Comparison of ENCODE assay signal across 8 cellular contexts in genomic region chr1:223143760-223144248, GRCh38. TPM values are rescaled to one million over a fixed set of nuclear protein-coding genes. Genes with fewer than 3 reads are reported as not detected.
DNase-seq lines count a peak whose midpoint lies in the region; ATAC-seq and TF ChIP-seq lines count a peak whose summit lies in the region.

No MANE protein-coding gene starts in this region.

- H3K9ac ChIP-seq in HUES48 (ENCODE audit: low read depth, low read length) (no peak overlapping the region), endodermal cell (ENCODE audit: extremely low read depth, low read length, poor library complexity, severe bottlenecking) (no peak overlapping the region), rectal smooth muscle tissue (ENCODE audit: low read length) (peak overlapping the region; percentile 45)

- H3K4me1 ChIP-seq in HUES48 (ENCODE audit: control insufficient read depth, insufficient read depth, low read length): peaks cover 11% of the 10 kb centered on the region
- H3K4me1 ChIP-seq in endodermal cell (ENCODE audit: control insufficient read depth, insufficient read depth, low read length): no peaks in the 10 kb centered on the region
- peaks cover 10% of the 10 kb centered on the region for H3K4me1 ChIP-seq in rectal smooth muscle tissue (ENCODE audit: control insufficient read depth, insufficient read depth, low read length)

- H3K27me3 ChIP-seq in HUES48 (ENCODE audit: control insufficient read depth, insufficient read depth, low read length) (peaks cover 29% of the 10 kb centered on the region), endodermal cell (ENCODE audit: control insufficient read depth, insufficient read depth, low read length, poor library complexity, severe bottlenecking) (peaks cover 6% of the 10 kb centered on the region), rectal smooth muscle tissue (ENCODE audit: control insufficient read depth, insufficient read depth, low read length) (no peaks in the 10 kb centered on the region)

- peaks cover 33% of the 10 kb centered on the region for H3K27me3 Mint-ChIP-seq in endodermal cell (ENCODE audit: insufficient read depth)

- H3K27ac ChIP-seq in HUES48 (ENCODE audit: low read depth, low read length) (no peak overlapping the region), VCaP (peak overlapping the region; percentile 58; the same call in 1 of the 2 replicates), endodermal cell (ENCODE audit: low read depth, low read length) (no peak overlapping the region), rectal smooth muscle tissue (ENCODE audit: low read depth, low read length) (no peak overlapping the region)

- H3K4me3 ChIP-seq in HUES48 (ENCODE audit: low read depth, low read length) (peak overlapping the region; percentile 63; the same call in 1 of the 2 replicates), endodermal cell (ENCODE audit: low read length) (no peak overlapping the region), rectal smooth muscle tissue (ENCODE audit: low read length) (peak overlapping the region; percentile 75)

- TF ChIP-seq CTCF in VCaP (conservative IDR thresholded peaks at IDR 0.05) (no peak), endodermal cell (conservative IDR thresholded peaks at IDR 0.05) (no peak)

- peak; percentile 29 for DNase-seq in GM19238 (ENCODE audit: insufficient read length, low spot score)
- DNase-seq in endodermal cell: no peak
- DNase-seq in NCI-H510A (lab: John Stamatoyannopoulos, UW): no peak

- peaks cover 13% of the 10 kb centered on the region for H3K4me1 Mint-ChIP-seq in endodermal cell

- H3K27ac Mint-ChIP-seq in endodermal cell: no peak overlapping the region

- H3K36me3 Mint-ChIP-seq in endodermal cell (ENCODE audit: low read depth): no peaks in the 10 kb centered on the region

- H3K9me3 Mint-ChIP-seq in endodermal cell: peaks cover 14% of the 10 kb centered on the region

- H3K4me3 Mint-ChIP-seq in endodermal cell: peak overlapping the region; percentile 50

- H3K9me3 ChIP-seq in HUES48 (ENCODE audit: control insufficient read depth, insufficient read depth, low read length) (no peaks in the 10 kb centered on the region), endodermal cell (ENCODE audit: control insufficient read depth, low read length) (peaks cover 5% of the 10 kb centered on the region)

- ATAC-seq in GM18861 (IDR thresholded peaks at IDR 0.05; ENCODE audit: unreplicated experiment) (no peak), HG02870 (IDR thresholded peaks at IDR 0.05; ENCODE audit: unreplicated experiment) (no peak)

- no peaks in the 10 kb centered on the region for H3K36me3 ChIP-seq in HUES48 (ENCODE audit: control insufficient read depth, insufficient read depth, low read length)
- no peaks in the 10 kb centered on the region for H3K36me3 ChIP-seq in endodermal cell (ENCODE audit: control insufficient read depth, insufficient read depth, low read length)
- no peaks in the 10 kb centered on the region for H3K36me3 ChIP-seq in rectal smooth muscle tissue (ENCODE audit: control insufficient read depth, insufficient read depth, low read length)

- WGBS in endodermal cell (ENCODE audit: insufficient coverage in 1 of 2, insufficient read length in 1 of 2), 2 experiments: 91% methylated on average over 5 to 9 of the region's 9 CpGs

RNA-seq across cellular contexts. Expression of gene TLR5, which starts 0.8 kb away (rescaled TPM):
- not detected for total RNA-seq in endodermal cell
- polyA plus RNA-seq in endodermal cell (2013, experiment 1 of 2): 0.96 TPM
- polyA plus RNA-seq in endodermal cell (2013, experiment 2 of 2): 0.70 TPM
